In the genomic region with DNA sequence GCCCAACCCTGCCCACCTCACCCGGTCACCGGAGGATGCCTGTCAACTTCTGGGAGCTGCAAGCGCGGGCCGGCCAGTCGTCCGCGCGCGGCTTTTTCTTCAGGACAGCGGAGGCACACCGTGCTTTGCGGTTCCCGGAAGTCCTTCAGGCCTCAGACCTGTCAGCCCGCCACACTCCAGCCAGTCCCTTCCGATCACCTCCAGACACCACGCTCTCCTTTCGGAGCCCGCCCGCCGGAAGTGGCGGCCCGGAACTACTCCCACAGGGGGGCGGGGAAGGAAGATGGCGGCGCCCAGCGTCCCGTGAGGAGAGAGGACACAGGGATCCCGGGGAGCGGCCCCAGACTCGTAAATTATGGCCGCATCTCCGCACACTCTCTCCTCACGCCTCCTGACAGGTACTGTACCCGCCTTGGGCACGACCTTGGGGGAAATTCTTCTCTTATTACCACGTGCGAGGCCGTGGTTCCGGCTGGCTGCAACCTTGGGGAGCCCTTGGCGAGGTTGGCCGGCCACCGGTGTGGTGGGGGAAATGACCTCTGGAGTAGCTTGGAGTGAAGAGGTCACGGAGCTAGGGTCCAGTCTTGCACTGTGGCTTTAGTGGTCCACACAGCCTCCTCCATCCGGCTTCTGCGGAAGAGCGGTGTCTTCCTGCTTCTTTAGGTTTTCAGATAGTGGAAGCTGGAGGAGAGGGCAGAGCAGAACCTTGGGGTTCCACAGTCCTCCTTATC, we compare ENCODE assay signal across 8 cellular contexts. TPM values are rescaled to one million over a fixed set of nuclear protein-coding genes. Genes with fewer than 3 reads are reported as not detected.
DNase-seq lines count a peak whose midpoint lies in the region; ATAC-seq and TF ChIP-seq lines count a peak whose summit lies in the region.

A gene (plus strand): TSS at position 254 of the 731 bp plus-strand sequence. CDS start 102 bp downstream, at position 356.

- H3K4me3 ChIP-seq in astrocyte of the cerebellum (ENCODE audit: low read depth, low read length) (peak within 1 kb of the TSS; percentile 99), hepatocyte (peak within 1 kb of the TSS; percentile 92)

- peak; percentile 57 for DNase-seq in NCI-H1694 treated with DMSO at 0.1 percent for 48 hours (lab: John Stamatoyannopoulos, UW)
- DNase-seq in T-helper 22 cell (ENCODE audit: low read depth): peak; percentile 74
- peak; percentile 42 for DNase-seq in astrocyte of the cerebellum (ENCODE audit: low read depth)
- peak; percentile 94 for DNase-seq in hepatocyte (ENCODE audit: low spot score)
- peak; percentile 95 for DNase-seq in retina
- no peak for DNase-seq in OCI-M2 (lab: John Stamatoyannopoulos, UW; ENCODE audit: unreplicated experiment)

- H3K27me3 ChIP-seq in hepatocyte: no peaks in the 10 kb centered on the region

- WGBS in hepatocyte (ENCODE audit: low lambda C conversion rate, missing lambda C conversion rate): under 1% methylated on average over 45 of the region's 47 CpGs

- TF ChIP-seq POLR2A in GM18505 (IDR thresholded peaks at IDR 0.05; ENCODE audit: borderline replicate concordance, extremely low read depth, insufficient read depth, insufficient read length): peak; percentile 93

- H3K36me3 ChIP-seq in hepatocyte (replicated peaks; ENCODE audit: insufficient read depth, low read depth): no peaks in the 10 kb centered on the region

- H3K9me3 ChIP-seq in hepatocyte (ENCODE audit: low read depth): peaks cover 6% of the 10 kb centered on the region

- in situ Hi-C loops in astrocyte of the cerebellum (cut with HindIII; ENCODE audit: low sequenced_read_pairs): no loop called here

- H3K27ac ChIP-seq in hepatocyte: peak within 1 kb of the TSS; percentile 95

- H3K4me2 ChIP-seq in hepatocyte: peak within 1 kb of the TSS; percentile 85

- TF ChIP-seq CTCF in astrocyte of the cerebellum (IDR thresholded peaks at IDR 0.05; ENCODE audit: low read depth, low read length, missing control alignments): no peak
- no peak for TF ChIP-seq CTCF in hepatocyte (IDR thresholded peaks at IDR 0.05; ENCODE audit: poor library complexity)

- no peaks in the 10 kb centered on the region for H3K9me2 ChIP-seq in hepatocyte (replicated peaks; ENCODE audit: insufficient read depth)

- peaks cover 71% of the 10 kb centered on the region for H3K79me2 ChIP-seq in hepatocyte

- ATAC-seq in GM18505 (IDR thresholded peaks at IDR 0.05; ENCODE audit: unreplicated experiment) (peak; percentile 100), HG02938 (IDR thresholded peaks at IDR 0.05; ENCODE audit: unreplicated experiment) (peak; percentile 98)

- H4K20me1 ChIP-seq in hepatocyte (ENCODE audit: insufficient read depth, poor library complexity, severe bottlenecking): no peaks in the 10 kb centered on the region

- peaks cover 13% of the 10 kb centered on the region for H3K4me1 ChIP-seq in hepatocyte (ENCODE audit: insufficient read depth)

- peak within 1 kb of the TSS; percentile 96 for H2AFZ ChIP-seq in hepatocyte

RNA-seq across cellular contexts. Expression of the gene that starts here (rescaled TPM):
- total RNA-seq in hepatocyte: 27.6 and 34.7 TPM in 2 replicates
- 18.7 and 23.2 TPM in 2 replicates for polyA plus RNA-seq in hepatocyte
